8 cellular contexts compared by ENCODE assay signal in the genomic region with DNA sequence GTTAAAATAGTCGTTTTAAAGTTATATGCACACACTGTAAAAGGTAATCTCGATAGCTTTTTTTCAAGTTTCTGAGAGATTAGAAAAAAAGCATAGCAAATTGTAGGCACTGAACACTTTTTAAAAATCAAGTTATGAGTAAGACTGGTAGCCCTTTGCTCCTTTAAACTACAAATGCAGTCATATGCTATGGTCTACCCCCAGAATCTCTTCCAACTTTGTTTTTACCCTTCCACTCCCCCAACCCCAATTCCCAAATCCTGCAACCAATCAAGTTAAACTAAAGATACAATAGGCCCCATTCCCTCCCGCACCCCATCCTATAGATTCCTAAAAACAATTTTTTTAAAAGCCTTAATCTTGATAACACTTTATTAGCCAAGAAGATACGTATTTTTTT. TPM values are rescaled to one million over a fixed set of nuclear protein-coding genes. Genes with fewer than 3 reads are reported as not detected.
DNase-seq lines count a peak whose midpoint lies in the region; ATAC-seq, FAIRE-seq and TF ChIP-seq lines count a peak whose summit lies in the region.

No MANE protein-coding gene starts in this region.

- peak overlapping the region in 3 of 4 donors; percentile 96 to 99 (median 98) for H3K27ac ChIP-seq in tibial nerve

- no peaks in the 10 kb centered on the region for H3K36me3 ChIP-seq in bronchial epithelial cell (ENCODE audit: control insufficient read depth, insufficient read depth, low read length)
- H3K36me3 ChIP-seq in tibial nerve = no peaks in the 10 kb centered on the region

- no peak for FAIRE-seq in bronchial epithelial cell (lab: Jason Lieb, UNC)

- peaks cover 0 to 47% (median 9%) of the 10 kb centered on the region in 4 donors for H3K4me1 ChIP-seq in tibial nerve

- 30 to 33% methylated on average over 4 of the region's 4 CpGs for WGBS in tibial nerve, 2 donors

- H3K4me3 ChIP-seq in bronchial epithelial cell (ENCODE audit: low read depth, low read length) = peak overlapping the region; percentile 89
- peak overlapping the region in 2 of 4 donors; percentile 64 to 73 for H3K4me3 ChIP-seq in tibial nerve

- no peak for TF ChIP-seq EP300 in tibial nerve (IDR thresholded peaks at IDR 0.05)

- TF ChIP-seq POLR2A in tibial nerve (IDR thresholded peaks at IDR 0.05) = no peak

- ATAC-seq in GM21447 (IDR thresholded peaks at IDR 0.05; ENCODE audit: unreplicated experiment) (no peak), GM19452 (IDR thresholded peaks at IDR 0.05; ENCODE audit: unreplicated experiment) (no peak)

- TF ChIP-seq CTCF in bronchial epithelial cell (IDR thresholded peaks at IDR 0.05; ENCODE audit: insufficient read depth, low read length, severe bottlenecking) (no peak), tibial nerve (IDR thresholded peaks at IDR 0.05) (no peak)

- DNase-seq in NCI-H1092 treated with DMSO at 0.1 percent for 48 hours (lab: John Stamatoyannopoulos, UW) (peak; percentile 35), NCI-H1092 (lab: John Stamatoyannopoulos, UW) (no peak), bronchial epithelial cell (ENCODE audit: low read depth) (no peak), medulla oblongata (ENCODE audit: extremely low spot score) (peak; percentile 10), tibial nerve (ENCODE audit: low spot score in 2 of 2) (no peak), COLO668 (lab: John Stamatoyannopoulos, UW; ENCODE audit: unreplicated experiment) (no peak)

- H3K27me3 ChIP-seq in bronchial epithelial cell (ENCODE audit: control insufficient read depth, insufficient read depth, low read length) (no peaks in the 10 kb centered on the region), tibial nerve (no peaks in the 10 kb centered on the region)

- H3K9me3 ChIP-seq in tibial nerve = no peaks in the 10 kb centered on the region

RNA-seq across cellular contexts. Expression of gene BAZ2B, which starts 0.7 kb away (rescaled TPM):
- total RNA-seq in bronchial epithelial cell (37.4 and 51.0 TPM in 2 replicates), tibial nerve (100 to 1,000 TPM in 3 of 4 donors, 10 to 100 TPM in 1; 98.4 to 135 (median 114) TPM)

Comparison
In these comparisons a context has a peak if more than half of its experiments do, and no peak if none do; other contexts are left out.
1. DNase-seq: peak in NCI-H1092 treated with DMSO at 0.1 percent for 48 hours (single experiment) and medulla oblongata (single experiment); none in NCI-H1092 (single experiment), bronchial epithelial cell (single experiment), tibial nerve (0 of 2) and COLO668 (single experiment).